ENCODE assay signal across 1 cellular context in the genomic region with DNA sequence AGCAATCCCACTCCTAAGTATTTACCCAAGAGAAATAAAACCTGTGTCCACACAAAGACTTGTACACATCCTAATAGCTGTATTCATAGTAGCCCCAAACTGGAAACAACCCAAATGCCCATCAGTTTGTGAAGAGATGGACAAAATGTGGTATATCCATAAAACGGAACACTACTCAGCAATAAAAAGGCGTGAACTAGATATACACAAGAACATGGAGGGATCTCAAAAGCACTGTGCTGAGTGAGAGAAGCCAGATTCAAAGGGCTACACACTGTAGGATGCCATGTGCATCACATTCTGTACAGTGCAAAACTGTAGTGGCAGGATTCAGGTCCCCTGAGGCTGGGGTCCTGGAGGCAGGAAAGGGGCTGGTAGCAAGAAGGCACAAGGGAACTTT. TPM values are rescaled to one million over a fixed set of nuclear protein-coding genes. Genes with fewer than 3 reads are reported as not detected.
"Had no signal": no experiment of that assay in that cellular context is flagged by ENCODE, and none has a peak within 500 bp of the region (broad histone marks: within the 10 kb centered on the region; RNA-seq: fewer than 3 reads in every experiment).

No MANE protein-coding gene starts in this region.

RNA-seq across cellular contexts. Expression of gene IGSF3, which starts 22.5 kb away (rescaled TPM):
- polyA plus RNA-seq: immature natural killer cell had no signal
